Comparison of ENCODE assay signal across 1 cellular context in genomic region chr12:49843411-49843810, GRCh38.
TF ChIP-seq lines count a peak whose summit lies in the region.

No MANE protein-coding gene starts in this region.

TF ChIP-seq in GM12878, 131 proteins besides CTCF, POLR2A, EP300 and RAD21:
- TF ChIP-seq SKIL (IDR thresholded peaks at IDR 0.05; ENCODE audit: low read depth, poor library complexity, severe bottlenecking) (no peak), EGR1 (IDR thresholded peaks at IDR 0.05; ENCODE audit: borderline replicate concordance in 1 of 2, low read depth in 2 of 2, low read length in 2 of 2) (no peak), SIX5 (IDR thresholded peaks at IDR 0.05; ENCODE audit: low read depth, low read length, severe bottlenecking) (no peak), CBFB (IDR thresholded peaks at IDR 0.05; ENCODE audit: low read depth) (no peak), FOXK2 (IDR thresholded peaks at IDR 0.05) (no peak), TCF3 (IDR thresholded peaks at IDR 0.05; ENCODE audit: borderline replicate concordance, insufficient read depth, low read depth, low read length) (no peak)
